29 cellular contexts compared by ENCODE assay signal in the genomic region with DNA sequence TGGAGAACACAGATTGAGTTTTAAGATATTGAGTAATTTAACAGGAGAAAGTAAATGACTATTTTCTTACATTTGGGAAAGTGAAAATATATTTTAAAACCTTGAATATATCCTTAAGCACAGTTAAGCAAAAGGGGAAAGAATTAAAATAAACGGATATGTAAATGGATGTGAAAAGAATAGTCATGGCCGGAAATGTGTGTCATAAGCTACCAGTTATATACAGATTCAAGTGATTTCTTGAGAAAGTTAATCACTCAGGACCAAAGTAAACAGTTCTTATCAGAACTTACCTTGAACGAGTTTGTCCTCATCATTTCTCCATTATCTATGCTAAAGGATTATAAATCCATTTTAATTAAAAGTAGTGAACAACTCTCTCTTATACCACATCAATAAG.
"Had no signal": no experiment of that assay in that cellular context is flagged by ENCODE, and none has a peak within 500 bp of the region (broad histone marks: within the 10 kb centered on the region; RNA-seq: fewer than 3 reads in every experiment).

No MANE protein-coding gene starts in this region.

- H3K4me2 ChIP-seq: PC-9 had no signal

- H3K27me3 Mint-ChIP-seq: activated CD4-positive, alpha-beta T cell treated with anti-CD3 and anti-CD28 coated beads, Interleukin-2, amount 10 ng/mL, durations not matched to agents 24 days and 14 days; activated naive CD8-positive, alpha-beta T cell treated with anti-CD3 and anti-CD28 coated beads, Interleukin-2, amount 50 U/mL, for 24 hours; activated T-cell treated with anti-CD3 and anti-CD28 coated beads, Interleukin-2, amount 50 U/mL, for 24 hours had no signal

- H2AFZ ChIP-seq: PC-9 had no signal

- H3K36me3 Mint-ChIP-seq: activated naive CD4-positive, alpha-beta T cell treated with anti-CD3 and anti-CD28 coated beads, Interleukin-2, amount 50 U/mL, for 72 hours had no signal

- H3K27ac Mint-ChIP-seq: activated CD4-positive, alpha-beta T cell treated with anti-CD3 and anti-CD28 coated beads, Interleukin-2, amount 10 ng/mL, durations not matched to agents 24 days and 14 days; activated CD8-positive, alpha-beta T cell treated with anti-CD3 and anti-CD28 coated beads, Interleukin-2, amount 10 ng/mL, durations not matched to agents 7 days and 5 days; activated naive CD4-positive, alpha-beta T cell treated with anti-CD3 and anti-CD28 coated beads for 36 hours; activated naive CD4-positive, alpha-beta T cell treated with anti-CD3 and anti-CD28 coated beads, Interleukin-2, amount 50 U/mL, for 72 hours; activated naive CD8-positive, alpha-beta T cell treated with anti-CD3 and anti-CD28 coated beads, Interleukin-2, amount 50 U/mL, for 24 hours; activated T-cell treated with anti-CD3 and anti-CD28 coated beads, Interleukin-2, amount 50 U/mL, for 24 hours; brain had no signal

- H3K4me3 Mint-ChIP-seq: activated CD4-positive, alpha-beta T cell treated with anti-CD3 and anti-CD28 coated beads, Interleukin-2, amount 10 ng/mL, durations not matched to agents 24 days and 14 days; activated CD8-positive, alpha-beta T cell treated with anti-CD3 and anti-CD28 coated beads, Interleukin-2, amount 10 ng/mL, durations not matched to agents 7 days and 5 days; activated naive CD4-positive, alpha-beta T cell treated with anti-CD3 and anti-CD28 coated beads for 36 hours; activated naive CD8-positive, alpha-beta T cell treated with anti-CD3 and anti-CD28 coated beads, Interleukin-2, amount 50 U/mL, for 24 hours; activated T-cell treated with anti-CD3 and anti-CD28 coated beads, Interleukin-2, amount 50 U/mL, for 24 hours; brain had no signal

- ATAC-seq: activated CD8-positive, alpha-beta T cell treated with anti-CD3 and anti-CD28 coated beads, Interleukin-2, amount 10 ng/mL, durations not matched to agents 7 days and 5 days; activated naive CD4-positive, alpha-beta T cell treated with anti-CD3 and anti-CD28 coated beads, Interleukin-2, amount 50 U/mL, for 72 hours; activated naive CD8-positive, alpha-beta T cell treated with anti-CD3 and anti-CD28 coated beads, Interleukin-2, amount 50 U/mL, for 24 hours had no signal

- H3K9me3 Mint-ChIP-seq: activated CD4-positive, alpha-beta T cell treated with anti-CD3 and anti-CD28 coated beads, Interleukin-2, amount 10 ng/mL, durations not matched to agents 24 days and 14 days; activated naive CD4-positive, alpha-beta T cell treated with anti-CD3 and anti-CD28 coated beads for 36 hours; activated naive CD4-positive, alpha-beta T cell treated with anti-CD3 and anti-CD28 coated beads, Interleukin-2, amount 50 U/mL, for 72 hours; activated naive CD8-positive, alpha-beta T cell treated with anti-CD3 and anti-CD28 coated beads, Interleukin-2, amount 50 U/mL, for 24 hours; activated T-cell treated with anti-CD3 and anti-CD28 coated beads, Interleukin-2, amount 50 U/mL, for 24 hours had no signal

- H3K27ac ChIP-seq: PC-9, WERI-Rb-1 had no signal

- H3K4me1 Mint-ChIP-seq: brain had no signal

- H3K4me3 ChIP-seq: PC-9 had no signal

- H3K36me3 ChIP-seq: WERI-Rb-1 had no signal

- DNase-seq: activated CD4-positive, alpha-beta T cell treated with anti-CD3 and anti-CD28 coated beads for 1 hour; activated CD4-positive, alpha-beta T cell treated with anti-CD3 and anti-CD28 coated beads, Interleukin-2, amount 10 ng/mL, durations not matched to agents 24 days and 14 days; activated CD4-positive, alpha-beta T cell treated with anti-CD3 and anti-CD28 coated beads, Interleukin-2, amount 50 U/mL, for 4 hours; activated CD4-positive, CD25-positive, alpha-beta regulatory T cell; activated CD8-positive, alpha-beta T cell treated with anti-CD3 and anti-CD28 coated beads, Interleukin-2, amount 10 ng/mL, durations not matched to agents 7 days and 5 days; activated gamma-delta T cell treated with Interleukin-2 at 50 U/mL for 16 hours; activated naive CD4-positive, alpha-beta T cell treated with anti-CD3 and anti-CD28 coated beads for 36 hours; activated naive CD8-positive, alpha-beta T cell treated with anti-CD3 and anti-CD28 coated beads, Interleukin-2, amount 50 U/mL, for 24 hours; activated T-cell treated with anti-CD3 and anti-CD28 coated beads, Interleukin-2, amount 50 U/mL, for 24 hours; anterior cingulate cortex; caudate nucleus; KG1; NCI-H1092 treated with DMSO at 0.1 percent for 48 hours; NCI-H1417; NCI-H146; NCI-H187; NCI-H2029 treated with DMSO at 0.1 percent for 48 hours; NCI-H2107; NCI-H2171; NCI-H510A; NCI-H526; NCI-H748 treated with DMSO at 0.1 percent for 48 hours; NK-92 treated with Interleukin-12 subunit alpha and Interleukin-12 subunit beta, amount 100 ng/mL, for 24 hours; PC-9; Right ventricle myocardium superior; T1000; WERI-Rb-1 had no signal
